ENCODE assay signal across 1 cellular context in the genomic region with DNA sequence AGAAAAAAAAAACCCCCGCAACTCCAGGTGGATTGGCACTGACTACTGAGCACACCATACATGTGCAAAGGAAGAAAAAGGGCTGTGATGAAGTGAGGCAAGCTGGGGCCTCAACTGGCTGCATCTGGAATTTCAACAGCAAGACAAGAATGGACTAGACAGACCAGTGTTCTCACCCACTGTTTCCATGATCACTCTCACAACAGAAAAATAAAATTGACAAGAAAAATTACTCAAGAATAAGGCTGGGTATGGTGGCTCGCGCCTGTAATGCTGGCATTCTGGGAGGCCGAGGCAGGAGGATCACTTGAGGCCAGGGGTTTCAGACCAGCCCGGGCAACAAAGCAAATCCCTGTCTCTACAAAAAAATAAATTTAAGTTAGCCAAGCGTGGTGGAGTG.
A peak's percentile ranks its signal among the peaks of the same experiment; 100 is the strongest.
TF ChIP-seq lines count a peak whose summit lies in the region.

No MANE protein-coding gene starts in this region.

TF ChIP-seq in GM12878, 131 proteins besides CTCF, POLR2A, EP300 and RAD21:
- TF ChIP-seq NFXL1 (IDR thresholded peaks at IDR 0.05; ENCODE audit: borderline replicate concordance), result peak; percentile 14; the same call in 1 of the 2 replicates
- TF ChIP-seq CHD1 (IDR thresholded peaks at IDR 0.05; ENCODE audit: low read depth, low read length), result no peak
- 0 out of 4 replicates have a peak, but pooled peaks of 1 of the 2 experiments have one; percentile 12 for TF ChIP-seq ETV6 (conservative IDR thresholded peaks at IDR 0.05 in 1 of 2, IDR thresholded peaks at IDR 0.05 in 1 of 2; ENCODE audit: borderline replicate concordance in 1 of 2, low read depth in 1 of 2)
- TF ChIP-seq, protein P1, sequence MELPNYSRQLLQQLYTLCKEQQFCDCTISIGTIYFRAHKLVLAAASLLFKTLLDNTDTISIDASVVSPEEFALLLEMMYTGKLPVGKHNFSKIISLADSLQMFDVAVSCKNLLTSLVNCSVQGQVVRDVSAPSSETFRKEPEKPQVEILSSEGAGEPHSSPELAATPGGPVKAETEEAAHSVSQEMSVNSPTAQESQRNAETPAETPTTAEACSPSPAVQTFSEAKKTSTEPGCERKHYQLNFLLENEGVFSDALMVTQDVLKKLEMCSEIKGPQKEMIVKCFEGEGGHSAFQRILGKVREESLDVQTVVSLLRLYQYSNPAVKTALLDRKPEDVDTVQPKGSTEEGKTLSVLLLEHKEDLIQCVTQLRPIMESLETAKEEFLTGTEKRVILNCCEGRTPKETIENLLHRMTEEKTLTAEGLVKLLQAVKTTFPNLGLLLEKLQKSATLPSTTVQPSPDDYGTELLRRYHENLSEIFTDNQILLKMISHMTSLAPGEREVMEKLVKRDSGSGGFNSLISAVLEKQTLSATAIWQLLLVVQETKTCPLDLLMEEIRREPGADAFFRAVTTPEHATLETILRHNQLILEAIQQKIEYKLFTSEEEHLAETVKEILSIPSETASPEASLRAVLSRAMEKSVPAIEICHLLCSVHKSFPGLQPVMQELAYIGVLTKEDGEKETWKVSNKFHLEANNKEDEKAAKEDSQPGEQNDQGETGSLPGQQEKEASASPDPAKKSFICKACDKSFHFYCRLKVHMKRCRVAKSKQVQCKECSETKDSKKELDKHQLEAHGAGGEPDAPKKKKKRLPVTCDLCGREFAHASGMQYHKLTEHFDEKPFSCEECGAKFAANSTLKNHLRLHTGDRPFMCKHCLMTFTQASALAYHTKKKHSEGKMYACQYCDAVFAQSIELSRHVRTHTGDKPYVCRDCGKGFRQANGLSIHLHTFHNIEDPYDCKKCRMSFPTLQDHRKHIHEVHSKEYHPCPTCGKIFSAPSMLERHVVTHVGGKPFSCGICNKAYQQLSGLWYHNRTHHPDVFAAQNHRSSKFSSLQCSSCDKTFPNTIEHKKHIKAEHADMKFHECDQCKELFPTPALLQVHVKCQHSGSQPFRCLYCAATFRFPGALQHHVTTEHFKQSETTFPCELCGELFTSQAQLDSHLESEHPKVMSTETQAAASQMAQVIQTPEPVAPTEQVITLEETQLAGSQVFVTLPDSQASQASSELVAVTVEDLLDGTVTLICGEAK (IDR thresholded peaks at IDR 0.05; ENCODE audit: borderline replicate concordance), result no peak
- 0 out of 2 replicates have a peak, but pooled peaks have one; percentile 12 for TF ChIP-seq POLR2AphosphoS2 (IDR thresholded peaks at IDR 0.05; ENCODE audit: low read depth, low read length)
- TF ChIP-seq SUPT20H (IDR thresholded peaks at IDR 0.05; ENCODE audit: borderline replicate concordance, control insufficient read depth, low read depth, low read length), result no peak
- TF ChIP-seq RAD51 (IDR thresholded peaks at IDR 0.05), result no peak
- TF ChIP-seq MTA3 (IDR thresholded peaks at IDR 0.05; ENCODE audit: borderline replicate concordance, low read length), result no peak
- TF ChIP-seq JUNB (IDR thresholded peaks at IDR 0.05), result no peak
- TF ChIP-seq, protein P2, sequence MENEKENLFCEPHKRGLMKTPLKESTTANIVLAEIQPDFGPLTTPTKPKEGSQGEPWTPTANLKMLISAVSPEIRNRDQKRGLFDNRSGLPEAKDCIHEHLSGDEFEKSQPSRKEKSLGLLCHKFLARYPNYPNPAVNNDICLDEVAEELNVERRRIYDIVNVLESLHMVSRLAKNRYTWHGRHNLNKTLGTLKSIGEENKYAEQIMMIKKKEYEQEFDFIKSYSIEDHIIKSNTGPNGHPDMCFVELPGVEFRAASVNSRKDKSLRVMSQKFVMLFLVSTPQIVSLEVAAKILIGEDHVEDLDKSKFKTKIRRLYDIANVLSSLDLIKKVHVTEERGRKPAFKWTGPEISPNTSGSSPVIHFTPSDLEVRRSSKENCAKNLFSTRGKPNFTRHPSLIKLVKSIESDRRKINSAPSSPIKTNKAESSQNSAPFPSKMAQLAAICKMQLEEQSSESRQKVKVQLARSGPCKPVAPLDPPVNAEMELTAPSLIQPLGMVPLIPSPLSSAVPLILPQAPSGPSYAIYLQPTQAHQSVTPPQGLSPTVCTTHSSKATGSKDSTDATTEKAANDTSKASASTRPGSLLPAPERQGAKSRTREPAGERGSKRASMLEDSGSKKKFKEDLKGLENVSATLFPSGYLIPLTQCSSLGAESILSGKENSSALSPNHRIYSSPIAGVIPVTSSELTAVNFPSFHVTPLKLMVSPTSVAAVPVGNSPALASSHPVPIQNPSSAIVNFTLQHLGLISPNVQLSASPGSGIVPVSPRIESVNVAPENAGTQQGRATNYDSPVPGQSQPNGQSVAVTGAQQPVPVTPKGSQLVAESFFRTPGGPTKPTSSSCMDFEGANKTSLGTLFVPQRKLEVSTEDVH (IDR thresholded peaks at IDR 0.05; ENCODE audit: low read depth, partially characterized antibody), result no peak
- no peak for TF ChIP-seq NRF1 (conservative IDR thresholded peaks at IDR 0.05; ENCODE audit: low read depth, low read length)
